ENCODE assay signal across 23 cellular contexts in the genomic region with DNA sequence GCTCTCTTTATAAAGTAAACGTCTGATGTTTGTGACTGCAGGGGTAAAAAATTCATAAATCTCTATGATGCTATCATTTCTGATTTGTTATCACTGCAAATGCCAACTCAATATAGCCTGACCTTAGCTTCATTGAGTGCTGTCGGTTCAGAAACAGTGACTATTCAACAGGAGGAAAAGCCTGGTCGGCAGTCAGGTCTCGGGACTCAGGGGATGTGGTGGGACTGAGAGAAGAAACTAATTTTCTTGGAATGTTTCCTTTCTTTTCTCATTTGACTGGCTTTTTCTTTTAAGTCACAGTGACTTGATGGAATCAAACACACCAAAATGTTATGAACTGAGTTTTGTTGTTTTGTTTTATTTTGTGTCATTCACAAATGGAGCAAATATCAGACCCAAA. TPM values are rescaled to one million over a fixed set of nuclear protein-coding genes. Genes with fewer than 3 reads are reported as not detected.
A peak's percentile ranks its signal among the peaks of the same experiment; 100 is the strongest.
DNase-seq lines count a peak whose midpoint lies in the region; ATAC-seq and TF ChIP-seq lines count a peak whose summit lies in the region.
"Had no signal": no experiment of that assay in that cellular context is flagged by ENCODE, and none has a peak within 500 bp of the region (broad histone marks: within the 10 kb centered on the region; RNA-seq: fewer than 3 reads in every experiment).

No MANE protein-coding gene starts in this region.

- H3K27me3 Mint-ChIP-seq in WTC11 (ENCODE audit: low read depth), result no peaks in the 10 kb centered on the region
- H3K27me3 Mint-ChIP-seq in neural progenitor cell (ENCODE audit: insufficient read depth, low read depth), result peaks cover 2% of the 10 kb centered on the region
- H3K27me3 Mint-ChIP-seq in activated naive CD8-positive, alpha-beta T cell treated with anti-CD3 and anti-CD28 coated beads for 36 hours, result peaks cover 21% of the 10 kb centered on the region

- no peaks in the 10 kb centered on the region for H3K9me3 Mint-ChIP-seq in WTC11
- H3K9me3 Mint-ChIP-seq in neural progenitor cell, result peaks cover 6% of the 10 kb centered on the region
- peaks cover 2% of the 10 kb centered on the region for H3K9me3 Mint-ChIP-seq in activated naive CD8-positive, alpha-beta T cell treated with anti-CD3 and anti-CD28 coated beads for 36 hours

- H4K20me1 ChIP-seq in MM.1S (ENCODE audit: insufficient read depth, low read length) (no peaks in the 10 kb centered on the region), neural progenitor cell (ENCODE audit: low read depth) (no peaks in the 10 kb centered on the region)
- H4K20me1 ChIP-seq: BLaER1 treated with 17β-estradiol and CSF1 and Interleukin-3, amounts not matched to agents 10 nM and 100 nM had no signal

- H3F3A ChIP-seq in MM.1S (ENCODE audit: insufficient read depth, low read length), result peaks cover 5% of the 10 kb centered on the region; the same call in 1 of the 2 replicates
- peaks cover 6% of the 10 kb centered on the region for H3F3A ChIP-seq in neural progenitor cell (ENCODE audit: low read depth)

- no peaks in the 10 kb centered on the region for H3K9me3 ChIP-seq in MM.1S (replicated peaks; ENCODE audit: insufficient read depth, low read length)
- no peaks in the 10 kb centered on the region for H3K9me3 ChIP-seq in neural progenitor cell (ENCODE audit: low read depth)
- H3K9me3 ChIP-seq: BLaER1 treated with 17β-estradiol and CSF1 and Interleukin-3, amounts not matched to agents 10 nM and 100 nM; MG63 had no signal

- H3K27ac ChIP-seq in MM.1S (ENCODE audit: low read length) (no peak overlapping the region), neural progenitor cell (no peak overlapping the region)
- H3K27ac ChIP-seq: BLaER1 treated with 17β-estradiol and CSF1 and Interleukin-3, amounts not matched to agents 10 nM and 100 nM; GM23248; PC-9 had no signal

- H3K4me3 Mint-ChIP-seq in WTC11 (no peak overlapping the region), neural progenitor cell (peak overlapping the region; percentile 75)
- H3K4me3 Mint-ChIP-seq in activated naive CD8-positive, alpha-beta T cell treated with anti-CD3 and anti-CD28 coated beads for 36 hours, result no peak overlapping the region
- H3K4me3 Mint-ChIP-seq: CD8-positive, alpha-beta T cell had no signal

- ATAC-seq in WTC11, result no peak
- ATAC-seq: CD8-positive, alpha-beta T cell; GM12878; HCT116 had no signal

- TF ChIP-seq CTCF in MM.1S (IDR thresholded peaks at IDR 0.05; ENCODE audit: low read length) (no peak), WTC11 (IDR thresholded peaks at IDR 0.05) (no peak), neural progenitor cell (IDR thresholded peaks at IDR 0.05) (no peak)

- no peaks in the 10 kb centered on the region for H3K36me3 ChIP-seq in MM.1S (replicated peaks; ENCODE audit: insufficient read depth, low read length)
- no peaks in the 10 kb centered on the region for H3K36me3 ChIP-seq in neural progenitor cell
- H3K36me3 ChIP-seq: BLaER1 treated with 17β-estradiol and CSF1 and Interleukin-3, amounts not matched to agents 10 nM and 100 nM; MG63 had no signal

- peak overlapping the region; percentile 54; the same call in 1 of the 2 replicates for H3K4me2 ChIP-seq in MM.1S (ENCODE audit: low read depth, low read length)
- H3K4me2 ChIP-seq in neural progenitor cell, result no peak overlapping the region
- H3K4me2 ChIP-seq: BLaER1 treated with 17β-estradiol and CSF1 and Interleukin-3, amounts not matched to agents 10 nM and 100 nM; PC-9 had no signal

- H3K27ac Mint-ChIP-seq in WTC11, result 0 out of 2 replicates have a peak overlapping the region, but pooled peaks have one; percentile 46
- H3K27ac Mint-ChIP-seq in neural progenitor cell, result peak overlapping the region; percentile 78
- H3K27ac Mint-ChIP-seq in activated naive CD8-positive, alpha-beta T cell treated with anti-CD3 and anti-CD28 coated beads for 36 hours, result no peak overlapping the region
- H3K27ac Mint-ChIP-seq: CD8-positive, alpha-beta T cell had no signal

- H3K27me3 ChIP-seq in MM.1S (replicated peaks; ENCODE audit: insufficient read depth, low read length), result no peaks in the 10 kb centered on the region
- H3K27me3 ChIP-seq in neural progenitor cell, result no peaks in the 10 kb centered on the region

- H3K9ac ChIP-seq in MM.1S (ENCODE audit: low read length) (no peak overlapping the region), neural progenitor cell (no peak overlapping the region)
- H3K9ac ChIP-seq: BLaER1 treated with 17β-estradiol and CSF1 and Interleukin-3, amounts not matched to agents 10 nM and 100 nM; GM23248 had no signal

- H3K4me1 ChIP-seq in MM.1S (ENCODE audit: low read length), result peaks cover 18% of the 10 kb centered on the region
- H3K4me1 ChIP-seq in neural progenitor cell, result peaks cover 26% of the 10 kb centered on the region
- H3K4me1 ChIP-seq: BLaER1 treated with 17β-estradiol and CSF1 and Interleukin-3, amounts not matched to agents 10 nM and 100 nM had no signal

- H2AFZ ChIP-seq in MM.1S (ENCODE audit: low read length), result no peak overlapping the region
- peak overlapping the region; percentile 54 for H2AFZ ChIP-seq in neural progenitor cell (replicated peaks)
- H2AFZ ChIP-seq: GM23248, PC-9 had no signal

- POLR2A ChIA-PET in WTC11 (lab: Charles Lee), result interaction anchor here (1.9 kb wide), 1 partner anchor 8 kb away, joined by 5 read pairs; no protein-coding TSS in a partner anchor

- no peaks in the 10 kb centered on the region for H3K36me3 Mint-ChIP-seq in WTC11
- peaks cover 12% of the 10 kb centered on the region for H3K36me3 Mint-ChIP-seq in neural progenitor cell
- no peaks in the 10 kb centered on the region for H3K36me3 Mint-ChIP-seq in activated naive CD8-positive, alpha-beta T cell treated with anti-CD3 and anti-CD28 coated beads for 36 hours
- H3K36me3 Mint-ChIP-seq: CD8-positive, alpha-beta T cell had no signal

- H3K79me2 ChIP-seq in MM.1S (ENCODE audit: low read length) (no peaks in the 10 kb centered on the region), neural progenitor cell (ENCODE audit: low read depth) (no peaks in the 10 kb centered on the region)

- CTCF ChIA-PET in WTC11 (lab: Charles Lee), result no interaction called here

- H3K4me1 Mint-ChIP-seq in WTC11, result peaks cover 28% of the 10 kb centered on the region
- peaks cover 68% of the 10 kb centered on the region for H3K4me1 Mint-ChIP-seq in neural progenitor cell
- H3K4me1 Mint-ChIP-seq in activated naive CD8-positive, alpha-beta T cell treated with anti-CD3 and anti-CD28 coated beads for 36 hours, result no peaks in the 10 kb centered on the region

- H3K4me3 ChIP-seq in MM.1S (ENCODE audit: low read length), result no peak overlapping the region
- H3K4me3 ChIP-seq in neural progenitor cell, result no peak overlapping the region
- H3K4me3 ChIP-seq: BLaER1 treated with 17β-estradiol and CSF1 and Interleukin-3, amounts not matched to agents 10 nM and 100 nM; GM12878; GM23248; MG63; PC-9 had no signal

- H3K9me2 ChIP-seq in MM.1S (replicated peaks; ENCODE audit: insufficient read depth, low read length), result no peaks in the 10 kb centered on the region

- DNase-seq in MM.1S, result no peak
- DNase-seq in NCI-H345 (lab: John Stamatoyannopoulos, UW), result peak; percentile 67
- no peak for DNase-seq in WTC11 (ENCODE audit: low spot score)
- DNase-seq in neural progenitor cell (ENCODE audit: low spot score), result peak; percentile 21
- no peak for DNase-seq in NCI-H1930 (lab: John Stamatoyannopoulos, UW)
- DNase-seq in glomerular visceral epithelial cell (ENCODE audit: extremely low spot score), result no peak
- no peak for DNase-seq in activated naive CD8-positive, alpha-beta T cell treated with anti-CD3 and anti-CD28 coated beads for 36 hours
- no peak for DNase-seq in GOT3 (lab: John Stamatoyannopoulos, UW)
- DNase-seq: Calu3; CD8-positive, alpha-beta T cell; EL; GM23248; Kasumi-1; MG63; NCI-H187; NCI-H510A treated with DMSO at 0.1 percent for 48 hours; NCI-H774; PC-9; SW 1271 had no signal

TF ChIP-seq in WTC11, 78 proteins besides CTCF, POLR2A, EP300 and RAD21 (continues in another document):
- TF ChIP-seq SMAD3 (CRISPR knock-in tag; IDR thresholded peaks at IDR 0.05; ENCODE audit: borderline replicate concordance), result no peak
- no peak for TF ChIP-seq ZNF121 (CRISPR knock-in tag; IDR thresholded peaks at IDR 0.05)
- TF ChIP-seq ZNF232 (CRISPR knock-in tag; IDR thresholded peaks at IDR 0.05), result no peak
- TF ChIP-seq, protein P1, sequence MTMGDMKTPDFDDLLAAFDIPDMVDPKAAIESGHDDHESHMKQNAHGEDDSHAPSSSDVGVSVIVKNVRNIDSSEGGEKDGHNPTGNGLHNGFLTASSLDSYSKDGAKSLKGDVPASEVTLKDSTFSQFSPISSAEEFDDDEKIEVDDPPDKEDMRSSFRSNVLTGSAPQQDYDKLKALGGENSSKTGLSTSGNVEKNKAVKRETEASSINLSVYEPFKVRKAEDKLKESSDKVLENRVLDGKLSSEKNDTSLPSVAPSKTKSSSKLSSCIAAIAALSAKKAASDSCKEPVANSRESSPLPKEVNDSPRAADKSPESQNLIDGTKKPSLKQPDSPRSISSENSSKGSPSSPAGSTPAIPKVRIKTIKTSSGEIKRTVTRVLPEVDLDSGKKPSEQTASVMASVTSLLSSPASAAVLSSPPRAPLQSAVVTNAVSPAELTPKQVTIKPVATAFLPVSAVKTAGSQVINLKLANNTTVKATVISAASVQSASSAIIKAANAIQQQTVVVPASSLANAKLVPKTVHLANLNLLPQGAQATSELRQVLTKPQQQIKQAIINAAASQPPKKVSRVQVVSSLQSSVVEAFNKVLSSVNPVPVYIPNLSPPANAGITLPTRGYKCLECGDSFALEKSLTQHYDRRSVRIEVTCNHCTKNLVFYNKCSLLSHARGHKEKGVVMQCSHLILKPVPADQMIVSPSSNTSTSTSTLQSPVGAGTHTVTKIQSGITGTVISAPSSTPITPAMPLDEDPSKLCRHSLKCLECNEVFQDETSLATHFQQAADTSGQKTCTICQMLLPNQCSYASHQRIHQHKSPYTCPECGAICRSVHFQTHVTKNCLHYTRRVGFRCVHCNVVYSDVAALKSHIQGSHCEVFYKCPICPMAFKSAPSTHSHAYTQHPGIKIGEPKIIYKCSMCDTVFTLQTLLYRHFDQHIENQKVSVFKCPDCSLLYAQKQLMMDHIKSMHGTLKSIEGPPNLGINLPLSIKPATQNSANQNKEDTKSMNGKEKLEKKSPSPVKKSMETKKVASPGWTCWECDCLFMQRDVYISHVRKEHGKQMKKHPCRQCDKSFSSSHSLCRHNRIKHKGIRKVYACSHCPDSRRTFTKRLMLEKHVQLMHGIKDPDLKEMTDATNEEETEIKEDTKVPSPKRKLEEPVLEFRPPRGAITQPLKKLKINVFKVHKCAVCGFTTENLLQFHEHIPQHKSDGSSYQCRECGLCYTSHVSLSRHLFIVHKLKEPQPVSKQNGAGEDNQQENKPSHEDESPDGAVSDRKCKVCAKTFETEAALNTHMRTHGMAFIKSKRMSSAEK (CRISPR knock-in tag; IDR thresholded peaks at IDR 0.05; ENCODE audit: borderline replicate concordance), result no peak
- no peak for TF ChIP-seq CREM (CRISPR knock-in tag; IDR thresholded peaks at IDR 0.05)
- no peak for TF ChIP-seq ZNF671 (CRISPR knock-in tag; IDR thresholded peaks at IDR 0.05)
- TF ChIP-seq NFATC4 (CRISPR knock-in tag; IDR thresholded peaks at IDR 0.05), result no peak
- TF ChIP-seq NR3C1 (CRISPR knock-in tag; conservative IDR thresholded peaks at IDR 0.05; ENCODE audit: low read depth), result no peak
- TF ChIP-seq TEAD4 (CRISPR knock-in tag; IDR thresholded peaks at IDR 0.05), result no peak

RNA-seq across cellular contexts. Expression of gene RMST, which starts 5.8 kb away (rescaled TPM):
- total RNA-seq in WTC11 (2021), result 50.8 to 55.0 TPM (median 54.2 TPM) in 3 replicates
- 110 and 170 TPM in 2 replicates for total RNA-seq in neural progenitor cell (ENCODE audit: low replicate concordance)
- not detected for total RNA-seq in activated naive CD8-positive, alpha-beta T cell treated with anti-CD3 and anti-CD28 coated beads for 36 hours
- total RNA-seq: A673; CD8-positive, alpha-beta T cell; GM23248; PC-9 had no signal

Comparison
In these comparisons a context has a peak if more than half of its experiments do, and no peak if none do; other contexts are left out.
1. DNase-seq: peak in NCI-H345 (single experiment) and neural progenitor cell (single experiment); none in MM.1S (single experiment), WTC11 (single experiment), NCI-H1930 (0 of 2), glomerular visceral epithelial cell (single experiment), activated naive CD8-positive, alpha-beta T cell treated with anti-CD3 and anti-CD28 coated beads for 36 hours (single experiment) and GOT3 (single experiment).
2. RNA of gene RMST, which starts 5.8 kb away (total RNA-seq): 110 to 170 TPM in neural progenitor cell and 50.8 to 55.0 TPM in WTC11; not detected in activated naive CD8-positive, alpha-beta T cell treated with anti-CD3 and anti-CD28 coated beads for 36 hours; every median in the first group is over 10 times any median in the second.